In genomic region chr1:161726631-161727342, GRCh38 we compare ENCODE assay signal across 8 cellular contexts. TPM values are rescaled to one million over a fixed set of nuclear protein-coding genes. Genes with fewer than 3 reads are reported as not detected.
DNase-seq lines count a peak whose midpoint lies in the region; ATAC-seq and TF ChIP-seq lines count a peak whose summit lies in the region.

No MANE protein-coding gene starts in this region.

- TF ChIP-seq POLR2A in thyroid gland (IDR thresholded peaks at IDR 0.05) = peak in 1 of 2 donors; percentile 68

- H3K4me1 ChIP-seq in HUES6 (ENCODE audit: control insufficient read depth, insufficient read depth, low read length) (peaks cover 7% of the 10 kb centered on the region), SJCRH30 (peaks cover 36% of the 10 kb centered on the region), thyroid gland (peaks cover 3 to 5% of the 10 kb centered on the region in 2 donors)

- H3K4me3 Mint-ChIP-seq in activated naive CD4-positive, alpha-beta T cell treated with anti-CD3 and anti-CD28 coated beads, Interleukin-2, amount 50 U/mL, for 24 hours = peak overlapping the region; percentile 96

- H3K9me3 ChIP-seq in HUES6 (ENCODE audit: control insufficient read depth, insufficient read depth, low read depth, low read length) (no peaks in the 10 kb centered on the region), SJCRH30 (replicated peaks) (no peaks in the 10 kb centered on the region), thyroid gland (no peaks in the 10 kb centered on the region)

- TF ChIP-seq CTCF in thyroid gland (IDR thresholded peaks at IDR 0.05) = peak in 1 of 6 experiments; percentile 8

- H3K36me3 Mint-ChIP-seq in activated naive CD4-positive, alpha-beta T cell treated with anti-CD3 and anti-CD28 coated beads, Interleukin-2, amount 50 U/mL, for 24 hours = no peaks in the 10 kb centered on the region

- H3K27ac ChIP-seq in HUES6 (ENCODE audit: low read depth, low read length) = peak overlapping the region; percentile 76
- peak overlapping the region; percentile 100 for H3K27ac ChIP-seq in SJCRH30
- peak overlapping the region; percentile 46 to 87 (median 72) for H3K27ac ChIP-seq in thyroid gland

- H3K4me1 Mint-ChIP-seq in activated naive CD4-positive, alpha-beta T cell treated with anti-CD3 and anti-CD28 coated beads, Interleukin-2, amount 50 U/mL, for 24 hours = peaks cover 56% of the 10 kb centered on the region

- no peak overlapping the region for H3K27ac Mint-ChIP-seq in activated naive CD4-positive, alpha-beta T cell treated with anti-CD3 and anti-CD28 coated beads, Interleukin-2, amount 50 U/mL, for 24 hours

- DNase-seq in DMS 273 treated with DMSO at 0.1 percent for 48 hours (lab: John Stamatoyannopoulos, UW) = peak; percentile 47
- DNase-seq in SJCRH30 = peak; percentile 92 to 95
- peak; percentile 86 for DNase-seq in glomerular visceral epithelial cell (ENCODE audit: extremely low spot score)
- DNase-seq in occipital lobe (lab: John Stamatoyannopoulos, UW) = peak; percentile 77
- DNase-seq in thyroid gland = peak; percentile 81 to 86

- peak overlapping the region; percentile 96 for H3K4me3 ChIP-seq in HUES6 (ENCODE audit: low read depth, low read length)
- H3K4me3 ChIP-seq in SJCRH30 = peak overlapping the region; percentile 94
- H3K4me3 ChIP-seq in thyroid gland (replicated peaks in 1 of 3) = peak overlapping the region; percentile 19 to 73 (median 69)

- H3K27me3 Mint-ChIP-seq in activated naive CD4-positive, alpha-beta T cell treated with anti-CD3 and anti-CD28 coated beads, Interleukin-2, amount 50 U/mL, for 24 hours = peaks cover 6% of the 10 kb centered on the region

- intact Hi-C loops in thyroid gland (cut with DNase I) = no loop called here

- H3K9me3 Mint-ChIP-seq in activated naive CD4-positive, alpha-beta T cell treated with anti-CD3 and anti-CD28 coated beads, Interleukin-2, amount 50 U/mL, for 24 hours = no peaks in the 10 kb centered on the region

- H3K27me3 ChIP-seq in HUES6 (ENCODE audit: control insufficient read depth, insufficient read depth, low read length) (peaks cover 62% of the 10 kb centered on the region), SJCRH30 (no peaks in the 10 kb centered on the region), thyroid gland (no peaks in the 10 kb centered on the region)

- peak overlapping the region; percentile 92 for H3K9ac ChIP-seq in HUES6 (ENCODE audit: low read length)

- WGBS in thyroid gland, 2 donors = 0% methylated on average over 3 to 5 of the region's 81 CpGs

- ATAC-seq in GM21381 (IDR thresholded peaks at IDR 0.05; ENCODE audit: unreplicated experiment) = peak; percentile 51

- H3K36me3 ChIP-seq in HUES6 (ENCODE audit: control insufficient read depth, insufficient read depth, low read length) (no peaks in the 10 kb centered on the region), SJCRH30 (no peaks in the 10 kb centered on the region), thyroid gland (no peaks in the 10 kb centered on the region)

RNA-seq across cellular contexts. Expression of gene FCRLB, which starts 5.4 kb away (rescaled TPM):
- 5.9 and 6.2 TPM in 2 replicates for total RNA-seq in SJCRH30 (2014; rRNA removed; shearing (Covaris generic))
- 3.1 TPM for total RNA-seq in occipital lobe
- 1 to 10 TPM in 1 of 4 donors, under 1 TPM in 2, not detected in 1; 0.67 to 2.4 (median 0.89) TPM for total RNA-seq in thyroid gland

RNA-seq across cellular contexts. Expression of gene FCRLA, which starts 19.8 kb away (rescaled TPM):
- 164 and 168 TPM in 2 replicates for total RNA-seq in SJCRH30 (2014; rRNA removed; shearing (Covaris generic))
- total RNA-seq in occipital lobe (not detected), thyroid gland (not detected)

RNA-seq across cellular contexts. Expression of gene DUSP12, which starts 22.8 kb away (rescaled TPM):
- 51.5 and 54.7 TPM in 2 replicates for total RNA-seq in SJCRH30 (2014; rRNA removed; shearing (Covaris generic))
- total RNA-seq in occipital lobe (83.0 TPM), thyroid gland (10 to 100 TPM; 36.6 to 53.7 (median 39.8) TPM)

RNA-seq across cellular contexts. Expression of gene ATF6, which starts 39.3 kb away (rescaled TPM):
- 25.3 and 25.9 TPM in 2 replicates for total RNA-seq in SJCRH30 (2014; rRNA removed; shearing (Covaris generic))
- 31.0 TPM for total RNA-seq in occipital lobe
- total RNA-seq in thyroid gland = 10 to 100 TPM; 35.8 to 45.6 (median 38.7) TPM

Comparison
In these comparisons a context has a peak if more than half of its experiments do, and no peak if none do; other contexts are left out.
1. Peak in every context shown above with its lines: DNase-seq, ATAC-seq, H3K4me3 ChIP-seq and H3K27ac ChIP-seq.
2. RNA of gene FCRLA, which starts 19.8 kb away (total RNA-seq): 164 to 168 TPM in SJCRH30; not detected in occipital lobe (single experiment) and not detected in thyroid gland; every median in the first group is over 100 times any median in the second.